1 cellular context compared by ENCODE assay signal in the genomic region with DNA sequence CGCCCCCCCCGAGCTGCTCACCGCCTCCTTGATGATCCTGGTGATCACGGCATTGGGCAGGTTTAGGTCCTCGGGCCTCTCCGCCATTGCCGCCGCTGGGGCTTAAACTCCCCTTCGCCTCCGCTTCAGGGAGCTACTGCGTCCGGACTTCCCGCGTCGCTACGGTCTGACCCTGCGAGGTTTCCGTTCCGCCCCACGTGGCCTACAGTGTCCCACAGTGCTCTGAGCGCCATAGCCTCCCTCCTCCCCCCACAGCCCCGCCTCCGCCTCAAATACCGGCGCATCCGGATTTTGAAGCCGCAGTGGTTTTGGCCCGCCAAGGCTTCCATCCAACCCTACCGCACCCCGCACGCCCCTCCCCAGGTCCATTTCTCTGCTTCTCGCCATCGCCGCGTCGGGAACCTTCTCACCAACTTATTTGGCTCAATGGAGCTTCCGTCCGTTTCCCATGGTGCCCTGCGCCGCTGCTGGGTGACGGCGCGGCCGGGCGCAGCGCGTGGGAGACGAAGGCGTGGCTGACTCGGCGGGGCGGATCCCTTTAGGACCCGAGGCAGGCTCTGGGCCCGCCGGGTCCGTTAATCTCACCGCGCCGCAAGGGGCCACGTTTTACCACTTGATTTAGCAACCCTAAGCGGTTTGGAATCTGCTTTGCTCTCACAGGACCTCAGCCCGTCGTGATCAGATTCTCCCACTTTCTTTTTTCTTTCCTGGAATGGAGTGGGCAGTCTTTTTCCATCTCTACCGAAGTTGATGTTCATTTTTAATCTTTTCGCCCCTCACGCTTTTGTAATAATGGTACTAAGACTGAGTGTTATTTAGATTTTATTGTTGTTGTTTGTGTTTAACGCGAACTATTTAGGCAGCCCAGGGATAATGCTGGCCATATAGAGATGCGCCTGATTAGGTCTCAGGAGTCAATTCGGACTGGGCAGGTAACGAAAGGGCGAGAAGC.
A peak's percentile ranks its signal among the peaks of the same experiment; 100 is the strongest.
TF ChIP-seq lines count a peak whose summit lies in the region.

TSS of gene C9orf43 (plus strand) at position 541 of the 952 bp plus-strand sequence. CDS start 2,747 bp downstream, outside the sequence.
TSS of gene POLE3 (minus strand) at position 469 of the 952 bp plus-strand sequence. CDS start at position 87, 382 bp downstream.

TF ChIP-seq in HepG2, 621 proteins besides CTCF, POLR2A, EP300 and RAD21 (continued from another document and continues in another):
- peak; percentile 87 for TF ChIP-seq SNAPC4 (CRISPR knock-in tag; IDR thresholded peaks at IDR 0.05)
- TF ChIP-seq HDAC2 (CRISPR knock-in tag; IDR thresholded peaks at IDR 0.05), result peak; percentile 85
- peak; percentile 35; the same call in 1 of the 2 replicates for TF ChIP-seq KDM6A (CRISPR knock-in tag; IDR thresholded peaks at IDR 0.05; ENCODE audit: low read depth)
- TF ChIP-seq NFIC (IDR thresholded peaks at IDR 0.05; ENCODE audit: low read length), result no peak
- TF ChIP-seq PPARG (CRISPR knock-in tag; conservative IDR thresholded peaks at IDR 0.05), result no peak
- no peak; the same call in none of the 2 replicates for TF ChIP-seq JUND (CRISPR knock-in tag; IDR thresholded peaks at IDR 0.05)
- 0 out of 2 replicates have a peak, but pooled peaks have one; percentile 35 for TF ChIP-seq ZNF256 (CRISPR knock-in tag; conservative IDR thresholded peaks at IDR 0.05)
- no peak; the same call in 1 of the 2 replicates for TF ChIP-seq ZNF512B (CRISPR knock-in tag; IDR thresholded peaks at IDR 0.05; ENCODE audit: borderline replicate concordance)
- TF ChIP-seq ISX (CRISPR knock-in tag; conservative IDR thresholded peaks at IDR 0.05), result no peak; the same call in 1 of the 2 replicates
- peak; percentile 72; the same call in 1 of the 2 replicates for TF ChIP-seq ZNF281 (CRISPR knock-in tag; IDR thresholded peaks at IDR 0.05; ENCODE audit: borderline replicate concordance)
- TF ChIP-seq FOXA1 (IDR thresholded peaks at IDR 0.05), result no peak
- TF ChIP-seq FOXA1 (CRISPR knock-in tag; IDR thresholded peaks at IDR 0.05), result peak; percentile 22; the same call in 1 of the 2 replicates
- peak; percentile 92 for TF ChIP-seq HNF1B (CRISPR knock-in tag; IDR thresholded peaks at IDR 0.05)
- no peak; the same call in 1 of the 2 replicates for TF ChIP-seq FOXK2 (IDR thresholded peaks at IDR 0.05)
- TF ChIP-seq JUN (CRISPR knock-in tag; IDR thresholded peaks at IDR 0.05), result peak; percentile 50; the same call in 1 of the 2 replicates
- no peak; the same call in 1 of the 2 replicates for TF ChIP-seq PAWR (CRISPR knock-in tag; IDR thresholded peaks at IDR 0.05; ENCODE audit: borderline replicate concordance)
- TF ChIP-seq KAT8 (CRISPR knock-in tag; IDR thresholded peaks at IDR 0.05), result peak; percentile 95
- peak; percentile 62; the same call in 1 of the 2 replicates for TF ChIP-seq KDM4B (CRISPR knock-in tag; IDR thresholded peaks at IDR 0.05)
- TF ChIP-seq ZSCAN25 (CRISPR knock-in tag; IDR thresholded peaks at IDR 0.05), result no peak
- TF ChIP-seq, protein P1, sequence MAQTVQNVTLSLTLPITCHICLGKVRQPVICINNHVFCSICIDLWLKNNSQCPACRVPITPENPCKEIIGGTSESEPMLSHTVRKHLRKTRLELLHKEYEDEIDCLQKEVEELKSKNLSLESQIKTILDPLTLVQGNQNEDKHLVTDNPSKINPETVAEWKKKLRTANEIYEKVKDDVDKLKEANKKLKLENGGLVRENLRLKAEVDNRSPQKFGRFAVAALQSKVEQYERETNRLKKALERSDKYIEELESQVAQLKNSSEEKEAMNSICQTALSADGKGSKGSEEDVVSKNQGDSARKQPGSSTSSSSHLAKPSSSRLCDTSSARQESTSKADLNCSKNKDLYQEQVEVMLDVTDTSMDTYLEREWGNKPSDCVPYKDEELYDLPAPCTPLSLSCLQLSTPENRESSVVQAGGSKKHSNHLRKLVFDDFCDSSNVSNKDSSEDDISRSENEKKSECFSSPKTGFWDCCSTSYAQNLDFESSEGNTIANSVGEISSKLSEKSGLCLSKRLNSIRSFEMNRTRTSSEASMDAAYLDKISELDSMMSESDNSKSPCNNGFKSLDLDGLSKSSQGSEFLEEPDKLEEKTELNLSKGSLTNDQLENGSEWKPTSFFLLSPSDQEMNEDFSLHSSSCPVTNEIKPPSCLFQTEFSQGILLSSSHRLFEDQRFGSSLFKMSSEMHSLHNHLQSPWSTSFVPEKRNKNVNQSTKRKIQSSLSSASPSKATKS (CRISPR knock-in tag; IDR thresholded peaks at IDR 0.05), result peak; percentile 34; the same call in 1 of the 2 replicates
- peak; percentile 70; the same call in 1 of the 2 replicates for TF ChIP-seq ZNF33B (CRISPR knock-in tag; IDR thresholded peaks at IDR 0.05)
- TF ChIP-seq FLYWCH1 (CRISPR knock-in tag; IDR thresholded peaks at IDR 0.05), result peak; percentile 69; the same call in 1 of the 2 replicates
- peak; percentile 81; the same call in 1 of the 2 replicates for TF ChIP-seq ZNF558 (CRISPR knock-in tag; IDR thresholded peaks at IDR 0.05; ENCODE audit: borderline replicate concordance)
- peak; percentile 90 for TF ChIP-seq ZC3H13 (CRISPR knock-in tag; IDR thresholded peaks at IDR 0.05)
- no peak for TF ChIP-seq SAFB2 (CRISPR knock-in tag; IDR thresholded peaks at IDR 0.05; ENCODE audit: borderline replicate concordance, low read depth)
- TF ChIP-seq GABPB1 (CRISPR knock-in tag; IDR thresholded peaks at IDR 0.05), result peak; percentile 91
- TF ChIP-seq ZNF549 (CRISPR knock-in tag; IDR thresholded peaks at IDR 0.05), result no peak
- TF ChIP-seq ARID3A (IDR thresholded peaks at IDR 0.05; ENCODE audit: low read depth, low read length), result peak; percentile 78
- TF ChIP-seq ZNF577 (CRISPR knock-in tag; IDR thresholded peaks at IDR 0.05; ENCODE audit: borderline replicate concordance, low read depth), result no peak
- TF ChIP-seq ZNF350 (CRISPR knock-in tag; IDR thresholded peaks at IDR 0.05; ENCODE audit: borderline replicate concordance, low read depth), result peak; percentile 96
- 0 out of 2 replicates have a peak, but pooled peaks have one; percentile 69 for TF ChIP-seq ZNF124 (CRISPR knock-in tag; IDR thresholded peaks at IDR 0.05)
- TF ChIP-seq ZNF629 (CRISPR knock-in tag; conservative IDR thresholded peaks at IDR 0.05), result peak; percentile 47
- TF ChIP-seq XRCC5 (optimal IDR thresholded peaks at IDR 0.05; ENCODE audit: low read length), result peak; percentile 86
- TF ChIP-seq ATF3 (CRISPR knock-in tag; IDR thresholded peaks at IDR 0.05), result peak; percentile 69
